ENCODE assay signal across 29 cellular contexts in genomic region chr16:12609937-12610699, GRCh38.
A peak's percentile ranks its signal among the peaks of the same experiment; 100 is the strongest.
DNase-seq lines count a peak whose midpoint lies in the region; ATAC-seq, FAIRE-seq and TF ChIP-seq lines count a peak whose summit lies in the region.
"Had no signal": no experiment of that assay in that cellular context is flagged by ENCODE, and none has a peak within 500 bp of the region (broad histone marks: within the 10 kb centered on the region; RNA-seq: fewer than 3 reads in every experiment).

No MANE protein-coding gene starts in this region.

- TF ChIP-seq EP300 in A549 (IDR thresholded peaks at IDR 0.05) (no peak), K562 (IDR thresholded peaks at IDR 0.05; ENCODE audit: low read length) (no peak), HepG2 (IDR thresholded peaks at IDR 0.05; ENCODE audit: low read depth in 2 of 2, low read length in 2 of 2) (no peak), HepG2 (CRISPR knock-in tag; IDR thresholded peaks at IDR 0.05; ENCODE audit: borderline replicate concordance) (peak; percentile 68)

- CTCF ChIA-PET in A549 (lab: Yijun Ruan, JAX): interaction anchor here (1.6 kb wide), 1 partner anchor 37 kb away, joined by 4 read pairs; no protein-coding TSS in a partner anchor
- CTCF ChIA-PET in K562 (lab: Yijun Ruan, JAX; ENCODE audit: low intra/inter-chr PET ratio): no interaction called here
- CTCF ChIA-PET in HepG2 (lab: Yijun Ruan, JAX; ENCODE audit: low intra/inter-chr PET ratio, low total read pairs): no interaction called here

- BruUV-seq in K562 (replicated peaks; lab: Mats Ljungman, UMichigan) (no TSS peak), HepG2 (replicated peaks; lab: Mats Ljungman, UMichigan) (no TSS peak)

- no peak for TF ChIP-seq CTCF in A549 (IDR thresholded peaks at IDR 0.05)
- TF ChIP-seq CTCF in K562 (IDR thresholded peaks at IDR 0.05 in 2 of 3, conservative IDR thresholded peaks at IDR 0.05 in 1 of 3; ENCODE audit: insufficient read depth in 2 of 3, low read depth in 1 of 3, low read length in 3 of 3): no peak
- no peak for TF ChIP-seq CTCF in HepG2 (CRISPR knock-in tag; IDR thresholded peaks at IDR 0.05)

- H3K9me1 ChIP-seq in K562 (ENCODE audit: control insufficient read depth, insufficient read depth, low read length): no peaks in the 10 kb centered on the region

- TF ChIP-seq POLR2A in A549 (IDR thresholded peaks at IDR 0.05; ENCODE audit: low read length) (no peak), K562 (conservative IDR thresholded peaks at IDR 0.05) (no peak), HepG2 (IDR thresholded peaks at IDR 0.05; ENCODE audit: insufficient read depth in 1 of 2, low read depth in 2 of 2, low read length in 2 of 2) (no peak)

- H3K4me3 ChIP-seq in A549: no peak overlapping the region
- H3K4me3 ChIP-seq in K562: no peak overlapping the region
- no peak overlapping the region for H3K4me3 ChIP-seq in HepG2 (replicated peaks in 1 of 3; ENCODE audit: insufficient read depth in 1 of 3, low read depth in 2 of 3, low read length in 3 of 3)
- H3K4me3 ChIP-seq: cardiac muscle cell, colonic mucosa, heart right ventricle, transverse colon had no signal

- H3K27me3 ChIP-seq in K562 (ENCODE audit: control insufficient read depth in 2 of 2, insufficient read depth in 2 of 2, low read length in 2 of 2) (no peaks in the 10 kb centered on the region), HepG2 (ENCODE audit: control insufficient read depth in 1 of 2, insufficient read depth in 2 of 2, low read length in 2 of 2) (no peaks in the 10 kb centered on the region)
- H3K27me3 ChIP-seq: BE2C, cardiac muscle cell, colonic mucosa, transverse colon had no signal

- WGBS in A549 (ENCODE audit: missing lambda C conversion rate): 73% methylated on average over 8 of the region's 8 CpGs
- 47% methylated on average over 8 of the region's 8 CpGs for WGBS in K562 (ENCODE audit: insufficient coverage, low coverage, missing lambda C conversion rate)
- 57% methylated on average over 8 of the region's 8 CpGs for WGBS in HepG2 (ENCODE audit: low lambda C conversion rate)

- in situ Hi-C loops in K562 (cut with MboI): no loop called here
- in situ Hi-C loops in HepG2 (cut with HindIII; ENCODE audit: extremely low pct_ligation_motif_present, low pct_unique_long_range_greater_than_20kb): loop anchor here (10.0 kb wide), 1 partner anchor 65 kb away; no protein-coding TSS in a partner anchor

- H3K9me3 ChIP-seq in A549: no peaks in the 10 kb centered on the region
- no peaks in the 10 kb centered on the region for H3K9me3 ChIP-seq in K562 (replicated peaks; ENCODE audit: control insufficient read depth, insufficient read depth, low read depth, low read length)
- H3K9me3 ChIP-seq in HepG2 (ENCODE audit: low read length): no peaks in the 10 kb centered on the region
- H3K9me3 ChIP-seq: BE2C, colonic mucosa, transverse colon had no signal

- FAIRE-seq in A549 (lab: Jason Lieb, UNC): no peak
- FAIRE-seq in K562 (lab: Jason Lieb, UNC): no peak
- FAIRE-seq in HepG2 (lab: Jason Lieb, UNC): peak; percentile 42
- FAIRE-seq: GM18507 had no signal

- H3K27ac ChIP-seq in A549: peak overlapping the region; percentile 93 to 95; a peak in 5 of 6 replicates
- no peak overlapping the region for H3K27ac ChIP-seq in K562 (ENCODE audit: extremely low read depth, low read depth, low read length)
- H3K27ac ChIP-seq in HepG2 (ENCODE audit: extremely low read length, insufficient read depth, low read length): peak overlapping the region; percentile 97
- H3K27ac ChIP-seq: cardiac muscle cell, colonic mucosa, heart right ventricle, HL-60, transverse colon, WERI-Rb-1 had no signal

- no peak overlapping the region for H3K9ac ChIP-seq in K562 (ENCODE audit: insufficient read depth in 1 of 2, low read depth in 2 of 2, low read length in 2 of 2)
- no peak overlapping the region for H3K9ac ChIP-seq in HepG2 (ENCODE audit: insufficient read depth, low read depth, low read length)

- DNase-seq in A549 (ENCODE audit: low read depth in 1 of 2, low spot score in 1 of 2): no peak
- peak; percentile 47 for DNase-seq in M059J (ENCODE audit: low read depth)
- no peak for DNase-seq in K562 (ENCODE audit: extremely low read depth in 1 of 4, low spot score in 3 of 4)
- peak; percentile 86 for DNase-seq in HepG2 (ENCODE audit: low spot score)
- no peak for DNase-seq in NCI-H345 (lab: John Stamatoyannopoulos, UW)
- DNase-seq in GM19240 (ENCODE audit: insufficient read length, low spot score): no peak
- DNase-seq in stimulated activated CD4-positive, alpha-beta T cell treated with anti-CD3 and anti-CD28 coated beads, Interleukin-1b, Interleukin-23, amount 100 ng/mL, for 48 hours: no peak
- DNase-seq: activated CD4-positive, alpha-beta T cell treated with anti-CD3 and anti-CD28 coated beads, Interleukin-2, amount 50 U/mL, for 1 hour; activated CD8-positive, alpha-beta memory T cell treated with anti-CD3 and anti-CD28 coated beads, Interleukin-2, amount 10 ng/mL, durations not matched to agents 7 days and 5 days; activated naive CD4-positive, alpha-beta T cell; activated T-cell treated with anti-CD3 and anti-CD28 coated beads, Interleukin-2, amount 50 U/mL, for 72 hours; BE2C; colonic mucosa; effector memory CD4-positive, alpha-beta T cell; foreskin fibroblast; heart right ventricle; midbrain; naive thymus-derived CD4-positive, alpha-beta T cell; NCI-H1694 treated with DMSO at 0.1 percent for 48 hours; NCI-H2171; NCI-H524; SHP77; T-helper 9 cell; transverse colon; WERI-Rb-1 had no signal

- H3K4me1 ChIP-seq in A549 (peaks cover 39% of the 10 kb centered on the region), K562 (replicated peaks in 1 of 2; ENCODE audit: control insufficient read depth in 2 of 2, insufficient read depth in 2 of 2, low read length in 2 of 2) (peaks cover 10 to 51% of the 10 kb centered on the region in 2 experiments; a peak in 4 of 5 replicates), HepG2 (ENCODE audit: insufficient read depth, low read length) (peaks cover 59% of the 10 kb centered on the region)
- H3K4me1 ChIP-seq: BE2C, colonic mucosa, heart right ventricle, transverse colon had no signal

- H4K20me1 ChIP-seq in K562 (replicated peaks; ENCODE audit: control insufficient read depth, insufficient read depth, low read length) (no peaks in the 10 kb centered on the region), HepG2 (ENCODE audit: insufficient read depth, low read length) (no peaks in the 10 kb centered on the region)

- TF ChIP-seq RAD21 in A549 (conservative IDR thresholded peaks at IDR 0.05 in 1 of 2, IDR thresholded peaks at IDR 0.05 in 1 of 2) (no peak), K562 (CRISPR knock-in tag; conservative IDR thresholded peaks at IDR 0.05 in 1 of 2, IDR thresholded peaks at IDR 0.05 in 1 of 2) (no peak), HepG2 (CRISPR knock-in tag; IDR thresholded peaks at IDR 0.05) (no peak)

- H2AFZ ChIP-seq in K562 (ENCODE audit: low read depth, low read length) (peak overlapping the region; percentile 32; the same call in 1 of the 2 replicates), HepG2 (ENCODE audit: low read length) (peak overlapping the region; percentile 47)

- intact Hi-C loops in K562 (cut with micrococcal nuclease): no loop called here
- intact Hi-C loops in HepG2 (cut with micrococcal nuclease; ENCODE audit: unreplicated experiment): no loop called here

- POLR2A ChIA-PET in A549 (lab: Yijun Ruan, JAX) (no interaction called here), K562 (lab: Yijun Ruan, JAX) (interaction anchor here (0.6 to 1.0 kb wide), 2 partner anchors 26 to 393 kb away, joined by 3 to 4 read pairs; no protein-coding TSS in a partner anchor), HepG2 (lab: Yijun Ruan, JAX) (interaction anchor here (1.2 to 1.6 kb wide), 3 partner anchors 9 to 34 kb away, joined by 3 to 10 read pairs (median 3); no protein-coding TSS in a partner anchor)

- ATAC-seq in A549: no peak
- no peak for ATAC-seq in K562
- ATAC-seq in HepG2: peak; percentile 2; the same call in 1 of the 3 replicates
- no peak for ATAC-seq in HG03354 (IDR thresholded peaks at IDR 0.05; ENCODE audit: poor library complexity, severe bottlenecking, unreplicated experiment)
- ATAC-seq: activated CD8-positive, alpha-beta memory T cell treated with anti-CD3 and anti-CD28 coated beads, Interleukin-2, amount 10 ng/mL, durations not matched to agents 7 days and 5 days; activated T-cell treated with anti-CD3 and anti-CD28 coated beads, Interleukin-2, amount 50 U/mL, for 72 hours; heart right ventricle; naive thymus-derived CD4-positive, alpha-beta T cell had no signal

- no peaks in the 10 kb centered on the region for H3K36me3 ChIP-seq in K562 (ENCODE audit: control insufficient read depth, insufficient read depth, low read length)
- no peaks in the 10 kb centered on the region for H3K36me3 ChIP-seq in HepG2 (replicated peaks in 1 of 2; ENCODE audit: control insufficient read depth in 1 of 2, insufficient read depth in 2 of 2, low read length in 2 of 2)
- H3K36me3 ChIP-seq: BE2C, cardiac muscle cell, colonic mucosa, heart right ventricle, transverse colon, WERI-Rb-1 had no signal

- H3K4me2 ChIP-seq in A549: no peak overlapping the region
- no peak overlapping the region for H3K4me2 ChIP-seq in K562 (ENCODE audit: insufficient read depth, low read length)
- no peak overlapping the region; the same call in 1 of the 2 replicates for H3K4me2 ChIP-seq in HepG2 (ENCODE audit: low read depth, low read length)

- no peaks in the 10 kb centered on the region for H3K79me2 ChIP-seq in K562 (ENCODE audit: control insufficient read depth, insufficient read depth, low read length)
- H3K79me2 ChIP-seq in HepG2 (ENCODE audit: insufficient read depth, low read length): no peaks in the 10 kb centered on the region

TF ChIP-seq in A549, 52 proteins besides CTCF, POLR2A, EP300 and RAD21 (continues in another document):
- no peak for TF ChIP-seq EHF (CRISPR knock-in tag; IDR thresholded peaks at IDR 0.05)
- TF ChIP-seq CHD2 (IDR thresholded peaks at IDR 0.05; ENCODE audit: low read length, partially characterized antibody): no peak
- TF ChIP-seq ZNF302 (CRISPR knock-in tag; IDR thresholded peaks at IDR 0.05): no peak

TF ChIP-seq in K562, 482 proteins besides CTCF, POLR2A, EP300 and RAD21 (continues in another document):
- 0 out of 2 replicates have a peak, but pooled peaks have one; percentile 15 for TF ChIP-seq GATA2 (CRISPR knock-in tag; IDR thresholded peaks at IDR 0.05)

TF ChIP-seq in HepG2, 621 proteins besides CTCF, POLR2A, EP300 and RAD21 (continues in another document):
- TF ChIP-seq ZNF781 (CRISPR knock-in tag; IDR thresholded peaks at IDR 0.05; ENCODE audit: borderline replicate concordance, not compliant biosample characterization) (no peak), SRSF9 (IDR thresholded peaks at IDR 0.05; ENCODE audit: borderline replicate concordance, insufficient read depth, low read depth, low read length, poor library complexity, severe bottlenecking) (no peak)

Comparison
In these comparisons a context has a peak if more than half of its experiments do, and no peak if none do; other contexts are left out.
1. DNase-seq: peak in M059J (single experiment) and HepG2 (single experiment); none in A549 (0 of 2), K562 (0 of 4), NCI-H345 (single experiment), GM19240 (single experiment) and stimulated activated CD4-positive, alpha-beta T cell treated with anti-CD3 and anti-CD28 coated beads, Interleukin-1b, Interleukin-23, amount 100 ng/mL, for 48 hours (single experiment).